8 cellular contexts compared by ENCODE assay signal in the genomic region with DNA sequence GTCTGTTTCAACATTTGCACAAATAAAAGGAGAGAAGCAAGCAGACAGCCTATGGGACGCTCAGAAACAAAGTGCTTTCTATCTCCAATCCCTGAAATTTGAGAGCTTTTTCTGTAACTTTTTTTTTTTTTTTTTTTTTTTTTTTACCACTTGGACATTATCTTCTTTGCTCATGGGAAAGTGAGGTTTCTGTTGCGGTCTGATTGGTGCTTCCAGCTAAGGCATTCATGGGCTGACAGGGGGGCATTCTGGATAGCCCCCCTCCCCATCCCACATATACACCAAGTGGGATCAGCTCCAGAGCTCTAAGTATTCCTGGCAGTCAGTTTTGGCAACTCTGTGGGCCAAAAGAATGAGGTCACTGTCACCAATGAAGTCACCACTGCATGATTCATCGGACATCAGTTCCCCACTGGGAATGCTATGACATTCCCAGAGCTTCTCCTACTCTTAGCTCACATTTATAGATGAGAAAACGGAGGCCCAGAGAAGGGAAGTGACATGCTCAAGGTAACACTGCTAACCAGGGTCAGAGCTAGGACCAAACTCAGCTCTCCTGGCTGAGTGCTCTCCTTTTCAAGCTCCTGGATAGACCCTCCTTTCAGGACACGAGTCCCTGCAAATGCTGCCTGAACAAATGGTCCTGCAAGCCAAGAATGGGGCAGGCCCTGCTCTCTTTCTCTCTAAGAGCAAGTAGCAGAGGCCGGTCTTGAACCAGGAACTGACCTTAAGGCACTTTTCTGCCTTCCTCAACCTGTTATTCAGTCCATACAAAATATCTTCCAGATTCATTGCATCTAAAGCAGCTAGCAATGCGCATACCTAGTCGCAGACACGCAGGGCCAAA. TPM values are rescaled to one million over a fixed set of nuclear protein-coding genes. Genes with fewer than 3 reads are reported as not detected.
A peak's percentile ranks its signal among the peaks of the same experiment; 100 is the strongest.
DNase-seq lines count a peak whose midpoint lies in the region; ATAC-seq and TF ChIP-seq lines count a peak whose summit lies in the region.

No MANE protein-coding gene starts in this region.

- no peaks in the 10 kb centered on the region for H3K27me3 ChIP-seq in gastrocnemius medialis

- no peaks in the 10 kb centered on the region for H3K36me3 ChIP-seq in gastrocnemius medialis

- H3K9me3 ChIP-seq in gastrocnemius medialis = no peaks in the 10 kb centered on the region

- peak in 1 of 2 donors; percentile 10 for ATAC-seq in gastrocnemius medialis

- TF ChIP-seq CTCF in glutamatergic neuron (IDR thresholded peaks at IDR 0.05; ENCODE audit: partially characterized antibody, unreplicated experiment) (no peak), gastrocnemius medialis (IDR thresholded peaks at IDR 0.05 in 4 of 5, conservative IDR thresholded peaks at IDR 0.05 in 1 of 5) (no peak)

- H3K27ac Mint-ChIP-seq in activated CD4-positive, alpha-beta memory T cell treated with anti-CD3 and anti-CD28 coated beads for 36 hours = no peak overlapping the region
- peak overlapping the region; percentile 73 for H3K27ac Mint-ChIP-seq in glutamatergic neuron (ENCODE audit: unreplicated experiment)

- peak overlapping the region; percentile 88 for H3K4me3 Mint-ChIP-seq in activated CD4-positive, alpha-beta memory T cell treated with anti-CD3 and anti-CD28 coated beads for 36 hours
- H3K4me3 Mint-ChIP-seq in glutamatergic neuron (ENCODE audit: unreplicated experiment) = peak overlapping the region; percentile 98

- TF ChIP-seq POLR2A in gastrocnemius medialis (IDR thresholded peaks at IDR 0.05) = no peak

- no peaks in the 10 kb centered on the region for H3K9me3 Mint-ChIP-seq in activated CD4-positive, alpha-beta memory T cell treated with anti-CD3 and anti-CD28 coated beads for 36 hours
- H3K9me3 Mint-ChIP-seq in glutamatergic neuron (ENCODE audit: unreplicated experiment) = peaks cover 15% of the 10 kb centered on the region

- peak overlapping the region in 1 of 4 donors; percentile 65 for H3K4me3 ChIP-seq in gastrocnemius medialis

- POLR2A ChIA-PET in HEK293T (lab: Yijun Ruan, JAX) = interaction anchor here (0.9 to 1.0 kb wide), 2 partner anchors 33 to 60 kb away, joined by 3 read pairs; no protein-coding TSS in a partner anchor
- POLR2A ChIA-PET in activated CD4-positive, alpha-beta memory T cell treated with anti-CD3 and anti-CD28 coated beads for 36 hours (lab: Charles Lee) = no interaction called here

- H3K27me3 Mint-ChIP-seq in activated CD4-positive, alpha-beta memory T cell treated with anti-CD3 and anti-CD28 coated beads for 36 hours = no peaks in the 10 kb centered on the region
- H3K27me3 Mint-ChIP-seq in glutamatergic neuron (ENCODE audit: unreplicated experiment) = peaks cover 12% of the 10 kb centered on the region

- in situ Hi-C loops in gastrocnemius medialis (cut with MboI; ENCODE audit: low sequenced_read_pairs in 4 of 4) = no loop called here

- DNase-seq in HEK293T (ENCODE audit: extremely low spot score) (no peak), glutamatergic neuron (no peak), gastrocnemius medialis (peak in 1 of 2 donors; percentile 62), NCI-H748 treated with DMSO at 0.1 percent for 48 hours (lab: John Stamatoyannopoulos, UW) (no peak), NCI-H1436 (lab: John Stamatoyannopoulos, UW) (no peak), NCI-H1417 treated with DMSO at 0.1 percent for 48 hours (lab: John Stamatoyannopoulos, UW) (no peak)
- DNase-seq in activated CD4-positive, alpha-beta memory T cell treated with anti-CD3 and anti-CD28 coated beads for 36 hours = no peak
- no peak for DNase-seq in activated effector memory CD4-positive, alpha-beta T cell treated with anti-CD3 and anti-CD28 coated beads, Interleukin-2, amount 50 U/mL, for 16 hours

- peaks cover 26 to 39% of the 10 kb centered on the region in 2 donors for H3K4me1 ChIP-seq in gastrocnemius medialis

- peak overlapping the region; percentile 90 to 100 (median 90) for H3K27ac ChIP-seq in gastrocnemius medialis

- H3K36me3 Mint-ChIP-seq in activated CD4-positive, alpha-beta memory T cell treated with anti-CD3 and anti-CD28 coated beads for 36 hours = peaks cover 5% of the 10 kb centered on the region
- peaks cover 4% of the 10 kb centered on the region for H3K36me3 Mint-ChIP-seq in glutamatergic neuron (ENCODE audit: unreplicated experiment)

- CTCF ChIA-PET in HEK293T (lab: Yijun Ruan, JAX) = interaction anchor here (0.6 to 1.0 kb wide), 4 partner anchors 9 to 521 kb away, joined by 3 to 4 read pairs (median 3); no protein-coding TSS in a partner anchor
- CTCF ChIA-PET in activated CD4-positive, alpha-beta memory T cell treated with anti-CD3 and anti-CD28 coated beads for 36 hours (lab: Charles Lee) = interaction anchor here (0.8 to 1.2 kb wide), 3 partner anchors 15 to 75 kb away, joined by 3 to 7 read pairs (median 3); no protein-coding TSS in a partner anchor

- H3K4me1 Mint-ChIP-seq in activated CD4-positive, alpha-beta memory T cell treated with anti-CD3 and anti-CD28 coated beads for 36 hours (ENCODE audit: low read depth) = peaks cover 74% of the 10 kb centered on the region
- H3K4me1 Mint-ChIP-seq in glutamatergic neuron (ENCODE audit: low read depth, unreplicated experiment) = peaks cover 19% of the 10 kb centered on the region

- intact Hi-C loops in activated CD4-positive, alpha-beta memory T cell treated with anti-CD3 and anti-CD28 coated beads for 36 hours (cut with micrococcal nuclease) = no loop called here
- intact Hi-C loops in gastrocnemius medialis (cut with DNase I; ENCODE audit: low total_unique reads) = no loop called here

TF ChIP-seq in HEK293T, 16 proteins besides CTCF, POLR2A, EP300 and RAD21:
- TF ChIP-seq TARDBP (IDR thresholded peaks at IDR 0.05) (no peak), ZNF384 (IDR thresholded peaks at IDR 0.05) (peak; percentile 79; the same call in 1 of the 2 replicates), FOXM1 (IDR thresholded peaks at IDR 0.05; ENCODE audit: borderline replicate concordance) (no peak), FOXA1 (IDR thresholded peaks at IDR 0.05) (no peak)

RNA-seq across cellular contexts. Expression of a gene that starts 1.6 kb away (rescaled TPM):
- 10 to 100 TPM; 13.7 to 14.4 TPM for total RNA-seq in activated CD4-positive, alpha-beta memory T cell treated with anti-CD3 and anti-CD28 coated beads for 36 hours
- 65.2 TPM for total RNA-seq in glutamatergic neuron (ENCODE audit: unreplicated experiment)
- total RNA-seq in gastrocnemius medialis = 100 to 1,000 TPM; 116 to 139 (median 121) TPM

RNA-seq across cellular contexts. Expression of a gene that starts 1.7 kb away (rescaled TPM):
- 10 to 100 TPM; 10.5 to 10.8 TPM for total RNA-seq in activated CD4-positive, alpha-beta memory T cell treated with anti-CD3 and anti-CD28 coated beads for 36 hours
- total RNA-seq in glutamatergic neuron (ENCODE audit: unreplicated experiment) (9.9 TPM), gastrocnemius medialis (1 to 10 TPM; 2.0 to 4.7 (median 3.5) TPM)
